26 cellular contexts compared by ENCODE assay signal in genomic region chr1:164628758-164629157, GRCh38.
A peak's percentile ranks its signal among the peaks of the same experiment; 100 is the strongest.
DNase-seq lines count a peak whose midpoint lies in the region; ATAC-seq, FAIRE-seq and TF ChIP-seq lines count a peak whose summit lies in the region.
"Had no signal": no experiment of that assay in that cellular context is flagged by ENCODE, and none has a peak within 500 bp of the region (broad histone marks: within the 10 kb centered on the region; RNA-seq: fewer than 3 reads in every experiment).

No MANE protein-coding gene starts in this region.

- no peaks in the 10 kb centered on the region for H4K20me1 ChIP-seq in HepG2 (ENCODE audit: insufficient read depth, low read length)

- no peaks in the 10 kb centered on the region for H3K36me3 ChIP-seq in HepG2 (replicated peaks in 1 of 2; ENCODE audit: control insufficient read depth in 1 of 2, insufficient read depth in 2 of 2, low read length in 2 of 2)
- no peaks in the 10 kb centered on the region for H3K36me3 ChIP-seq in right lobe of liver
- H3K36me3 ChIP-seq: BE2C had no signal

- BruUV-seq in HepG2 (replicated peaks; lab: Mats Ljungman, UMichigan), result no TSS peak

- H3K27me3 ChIP-seq in HepG2 (ENCODE audit: control insufficient read depth in 1 of 2, insufficient read depth in 2 of 2, low read length in 2 of 2), result no peaks in the 10 kb centered on the region
- H3K27me3 ChIP-seq in right lobe of liver, result no peaks in the 10 kb centered on the region
- no peaks in the 10 kb centered on the region for H3K27me3 ChIP-seq in right cardiac atrium (ENCODE audit: control insufficient read depth, insufficient read depth)

- H3K4me3 ChIP-seq in HepG2 (replicated peaks in 1 of 3; ENCODE audit: insufficient read depth in 1 of 3, low read depth in 2 of 3, low read length in 3 of 3), result no peak overlapping the region
- no peak overlapping the region for H3K4me3 ChIP-seq in right lobe of liver
- no peak overlapping the region for H3K4me3 ChIP-seq in right cardiac atrium (ENCODE audit: low read length)

- H3K9me3 ChIP-seq in HepG2 (ENCODE audit: low read length), result no peaks in the 10 kb centered on the region
- H3K9me3 ChIP-seq in right lobe of liver, result no peaks in the 10 kb centered on the region
- H3K9me3 ChIP-seq in right cardiac atrium (ENCODE audit: control insufficient read depth, low read length), result no peaks in the 10 kb centered on the region
- H3K9me3 ChIP-seq: BE2C, SK-N-SH had no signal

- no peaks in the 10 kb centered on the region for H3K79me2 ChIP-seq in HepG2 (ENCODE audit: insufficient read depth, low read length)

- H3K9ac ChIP-seq in HepG2 (ENCODE audit: insufficient read depth, low read depth, low read length), result no peak overlapping the region
- H3K9ac ChIP-seq: SK-N-SH had no signal

- TF ChIP-seq RAD21 in HepG2 (CRISPR knock-in tag; IDR thresholded peaks at IDR 0.05), result no peak

- H3K4me1 ChIP-seq in HepG2 (ENCODE audit: insufficient read depth, low read length), result no peaks in the 10 kb centered on the region
- H3K4me1 ChIP-seq in right lobe of liver, result peaks cover 0 to 9% (median 0%) of the 10 kb centered on the region in 4 donors
- H3K4me1 ChIP-seq in right cardiac atrium (ENCODE audit: control insufficient read depth, insufficient read depth, low read length), result peaks cover 14% of the 10 kb centered on the region
- H3K4me1 ChIP-seq: BE2C had no signal

- POLR2A ChIA-PET in HepG2 (lab: Yijun Ruan, JAX), result no interaction called here

- H3K27ac Mint-ChIP-seq in nephron progenitor cell, result peak overlapping the region; percentile 8
- H3K27ac Mint-ChIP-seq: CD14-positive monocyte; CD8-positive, alpha-beta memory T cell had no signal

- H3K4me2 ChIP-seq in HepG2 (ENCODE audit: low read depth, low read length), result no peak overlapping the region
- H3K4me2 ChIP-seq: SK-N-SH had no signal

- peaks cover 49% of the 10 kb centered on the region for H3K36me3 Mint-ChIP-seq in nephron progenitor cell (ENCODE audit: low read depth)
- H3K36me3 Mint-ChIP-seq: CD14-positive monocyte; CD8-positive, alpha-beta memory T cell had no signal

- in situ Hi-C loops in HepG2 (cut with HindIII; ENCODE audit: extremely low pct_ligation_motif_present, low pct_unique_long_range_greater_than_20kb), result no loop called here

- WGBS in HepG2 (ENCODE audit: low lambda C conversion rate), result 27% methylated on average over 6 of the region's 6 CpGs
- WGBS in right lobe of liver (ENCODE audit: insufficient coverage, low coverage, low lambda C conversion rate, missing lambda C conversion rate), result 73% methylated on average over 6 of the region's 6 CpGs
- 84% methylated on average over 6 of the region's 6 CpGs for WGBS in right cardiac atrium

- DNase-seq in NCI-H1417 (lab: John Stamatoyannopoulos, UW) (peak in 2 of 3 experiments; percentile 23 to 39), NCI-H1417 treated with DMSO at 0.1 percent for 48 hours (lab: John Stamatoyannopoulos, UW) (no peak), HepG2 (ENCODE audit: low spot score) (no peak), right lobe of liver (no peak), nephron progenitor cell (no peak), right cardiac atrium (no peak), dedifferentiated amniotic fluid mesenchymal stem cell (ENCODE audit: extremely low spot score) (no peak)
- DNase-seq in stimulated activated CD4-positive, alpha-beta T cell treated with anti-CD3 and anti-CD28 coated beads, Interleukin-4, amount 100 ng/mL, for 1 hour, result no peak
- DNase-seq: 8988T; ACHN; BE2C; CD8-positive, alpha-beta memory T cell; DMS153; DND-41; Karpas-422; NCI-H1092; NCI-H1436 treated with DMSO at 0.1 percent for 48 hours; NCI-H2029; NCI-H345; NCI-H510A treated with DMSO at 0.1 percent for 48 hours; SIG-M5; SK-N-SH; SW 1271 had no signal

- no peak for TF ChIP-seq POLR2A in HepG2 (IDR thresholded peaks at IDR 0.05; ENCODE audit: insufficient read depth in 1 of 2, low read depth in 2 of 2, low read length in 2 of 2)
- TF ChIP-seq POLR2A in right lobe of liver (IDR thresholded peaks at IDR 0.05), result no peak

- H3K27me3 Mint-ChIP-seq in nephron progenitor cell (ENCODE audit: low read depth, poor library complexity), result no peaks in the 10 kb centered on the region
- H3K27me3 Mint-ChIP-seq: CD8-positive, alpha-beta memory T cell had no signal

- no peak overlapping the region for H2AFZ ChIP-seq in HepG2 (ENCODE audit: low read length)

- intact Hi-C loops in HepG2 (cut with micrococcal nuclease; ENCODE audit: unreplicated experiment) (no loop called here), right lobe of liver (cut with DNase I) (no loop called here), right cardiac atrium (cut with DNase I) (no loop called here)

- FAIRE-seq in HepG2 (lab: Jason Lieb, UNC), result no peak
- FAIRE-seq: GM12892, RCC 7860 had no signal

- CTCF ChIA-PET in HepG2 (lab: Yijun Ruan, JAX; ENCODE audit: low intra/inter-chr PET ratio, low total read pairs), result no interaction called here

- no peak overlapping the region for H3K4me3 Mint-ChIP-seq in nephron progenitor cell
- H3K4me3 Mint-ChIP-seq: CD14-positive monocyte; CD8-positive, alpha-beta memory T cell had no signal

- ATAC-seq in HepG2, result no peak
- ATAC-seq in right lobe of liver, result no peak
- no peak for ATAC-seq in right cardiac atrium

- TF ChIP-seq CTCF in HepG2 (CRISPR knock-in tag; IDR thresholded peaks at IDR 0.05) (no peak), right lobe of liver (IDR thresholded peaks at IDR 0.05) (no peak), nephron progenitor cell (IDR thresholded peaks at IDR 0.05) (no peak)

- no peak for TF ChIP-seq EP300 in HepG2 (IDR thresholded peaks at IDR 0.05; ENCODE audit: low read depth in 2 of 2, low read length in 2 of 2)
- TF ChIP-seq EP300 in HepG2 (CRISPR knock-in tag; IDR thresholded peaks at IDR 0.05; ENCODE audit: borderline replicate concordance), result no peak

- H3K4me1 Mint-ChIP-seq in nephron progenitor cell, result peaks cover 84% of the 10 kb centered on the region
- H3K4me1 Mint-ChIP-seq: CD8-positive, alpha-beta memory T cell had no signal

- no peak overlapping the region for H3K27ac ChIP-seq in HepG2 (ENCODE audit: extremely low read length, insufficient read depth, low read length)
- H3K27ac ChIP-seq in right lobe of liver, result no peak overlapping the region
- no peak overlapping the region for H3K27ac ChIP-seq in right cardiac atrium (ENCODE audit: low read length)

- no peaks in the 10 kb centered on the region for H3K9me3 Mint-ChIP-seq in nephron progenitor cell
- H3K9me3 Mint-ChIP-seq: CD14-positive monocyte had no signal

TF ChIP-seq in HepG2, 621 proteins besides CTCF, POLR2A, EP300 and RAD21:
- TF ChIP-seq ZNF740 (CRISPR knock-in tag; IDR thresholded peaks at IDR 0.05), result no peak
- peak; percentile 47 for TF ChIP-seq RFX1 (IDR thresholded peaks at IDR 0.05)

Comparison
In these comparisons a context has a peak if more than half of its experiments do, and no peak if none do; other contexts are left out.
1. DNase-seq: peak in NCI-H1417 (2 of 3); none in NCI-H1417 treated with DMSO at 0.1 percent for 48 hours (single experiment), HepG2 (single experiment), right lobe of liver (0 of 3), nephron progenitor cell (single experiment), right cardiac atrium (0 of 3), dedifferentiated amniotic fluid mesenchymal stem cell (single experiment) and stimulated activated CD4-positive, alpha-beta T cell treated with anti-CD3 and anti-CD28 coated beads, Interleukin-4, amount 100 ng/mL, for 1 hour (single experiment).